23 cellular contexts compared by ENCODE assay signal in the genomic region with DNA sequence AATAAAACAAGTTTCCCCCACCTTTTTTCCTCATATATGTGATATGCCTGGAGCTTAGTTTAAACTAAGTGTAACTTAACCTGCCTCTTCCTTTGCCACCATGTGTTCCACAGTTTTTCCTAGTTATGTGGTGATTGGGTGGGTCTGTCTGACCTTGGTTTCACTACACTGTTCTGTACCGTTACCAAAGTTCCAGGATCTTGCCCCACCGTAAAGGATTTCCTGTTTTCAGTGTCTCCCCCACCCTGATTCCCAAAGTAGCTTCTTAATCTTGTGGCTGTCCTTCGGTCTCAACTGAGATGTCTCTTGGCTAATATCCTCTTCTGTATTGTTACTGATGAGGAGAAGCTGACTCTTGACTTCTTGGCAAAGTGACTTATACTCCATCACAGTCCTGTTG.
"Had no signal": no experiment of that assay in that cellular context is flagged by ENCODE, and none has a peak within 500 bp of the region (broad histone marks: within the 10 kb centered on the region; RNA-seq: fewer than 3 reads in every experiment).

No MANE protein-coding gene starts in this region.

- H3K27ac ChIP-seq: left ventricle myocardium inferior, neural progenitor cell, sigmoid colon, thoracic aorta, uterus had no signal

- ATAC-seq: activated T-cell treated with anti-CD3 and anti-CD28 coated beads, Interleukin-2, amount 50 U/mL, for 72 hours; natural killer cell; stimulated activated effector memory CD8-positive, alpha-beta T cell treated with anti-CD3 and anti-CD28 coated beads, Interleukin-12 subunit alpha, Interleukin-12 subunit beta, amount 100 ng/mL, for 72 hours had no signal

- H3K4me3 ChIP-seq: left ventricle myocardium inferior, lung, neural progenitor cell, sigmoid colon, thoracic aorta, uterus had no signal

- H3K36me3 ChIP-seq: left ventricle myocardium inferior, neural progenitor cell, sigmoid colon, thoracic aorta, uterus had no signal

- H3K9me3 ChIP-seq: sigmoid colon, thoracic aorta, uterus had no signal

- H3K4me1 ChIP-seq: left ventricle myocardium inferior, neural progenitor cell, sigmoid colon, uterus had no signal

- DNase-seq: activated CD4-positive, alpha-beta T cell treated with anti-CD3 and anti-CD28 coated beads for 4 hours; activated CD4-positive, alpha-beta T cell treated with anti-CD3 and anti-CD28 coated beads, Interleukin-2, amount 50 U/mL, for 4 hours; activated effector memory CD4-positive, alpha-beta T cell treated with Interleukin-2 at 50 U/mL for 16 hours; activated naive CD4-positive, alpha-beta T cell treated with Interleukin-2 at 50 U/mL for 16 hours; activated T-cell treated with anti-CD3 and anti-CD28 coated beads for 4 hours; activated T-cell treated with anti-CD3 and anti-CD28 coated beads, Interleukin-2, amount 50 U/mL, for 72 hours; anterior cingulate cortex; dermis blood vessel endothelial cell; effector CD8-positive, alpha-beta T cell; glutamatergic neuron; left ventricle myocardium inferior; mesendoderm; natural killer cell; occipital lobe; sigmoid colon; small intestine; stimulated activated CD4-positive, alpha-beta T cell treated with anti-CD3 and anti-CD28 coated beads, Interleukin-4, amount 100 ng/mL, for 24 hours; trophoblast cell; uterus had no signal

- H3K27me3 ChIP-seq: sigmoid colon, uterus had no signal
